ENCODE assay signal across 18 cellular contexts in genomic region chr19:43739836-43740235, GRCh38. TPM values are rescaled to one million over a fixed set of nuclear protein-coding genes. Genes with fewer than 3 reads are reported as not detected.
DNase-seq lines count a peak whose midpoint lies in the region; ATAC-seq, FAIRE-seq and TF ChIP-seq lines count a peak whose summit lies in the region.
"Had no signal": no experiment of that assay in that cellular context is flagged by ENCODE, and none has a peak within 500 bp of the region (broad histone marks: within the 10 kb centered on the region; RNA-seq: fewer than 3 reads in every experiment).

No MANE protein-coding gene starts in this region.

- no peak for TF ChIP-seq RAD21 in HCT116 (IDR thresholded peaks at IDR 0.05; ENCODE audit: low read depth)

- dilution Hi-C loops in keratinocyte (cut with MboI; ENCODE audit: extremely low pct_ligation_motif_present, low sequenced_read_pairs), result no loop called here

- H3K4me3 ChIP-seq in HCT116 (replicated peaks in 1 of 2; ENCODE audit: low read depth in 1 of 2, low read length in 2 of 2) (no peak overlapping the region), RWPE2 (ENCODE audit: severe bottlenecking) (no peak overlapping the region), keratinocyte (ENCODE audit: control insufficient read depth in 2 of 3, extremely low read depth in 1 of 3, insufficient read depth in 2 of 3, low read depth in 1 of 3, low read length in 3 of 3) (peak overlapping the region in 2 of 3 experiments; percentile 43 to 56), spleen (no peak overlapping the region), gastroesophageal sphincter (no peak overlapping the region)
- H3K4me3 ChIP-seq: dorsolateral prefrontal cortex, lung had no signal

- H3K4me2 ChIP-seq in HCT116 (ENCODE audit: low read length), result peak overlapping the region; percentile 11
- peak overlapping the region; percentile 84 for H3K4me2 ChIP-seq in keratinocyte (ENCODE audit: control insufficient read depth, extremely low read depth, insufficient read depth, low read depth, low read length)
- H3K4me2 ChIP-seq: KMS-11 had no signal

- DNase-seq in HCT116 (ENCODE audit: low read depth, low spot score), result no peak
- DNase-seq in RWPE2 (ENCODE audit: low spot score), result no peak
- DNase-seq in keratinocyte (ENCODE audit: low read depth, low spot score), result no peak
- DNase-seq in spleen, result no peak
- no peak for DNase-seq in HK-2 (ENCODE audit: unreplicated experiment)
- DNase-seq: C1 segment of cervical spinal cord; DND-41; dorsolateral prefrontal cortex; NCI-H1694; stimulated activated naive B cell treated with anti-CD40 and anti-IgM and Interleukin-4, amounts not matched to agents 10 μg/mL and 1 μg/mL and 100 μg/mL, for 72 hours had no signal

- H3K9ac ChIP-seq in HCT116 (ENCODE audit: low read length), result peak overlapping the region; percentile 49
- peak overlapping the region; percentile 75 for H3K9ac ChIP-seq in keratinocyte (ENCODE audit: control insufficient read depth, extremely low read depth, insufficient read depth, low read length)
- H3K9ac ChIP-seq: KMS-11 had no signal

- peak; percentile 57; the same call in 1 of the 2 replicates for ATAC-seq in HCT116
- peak; percentile 95 for ATAC-seq in RWPE2 (ENCODE audit: low read depth)
- no peak for ATAC-seq in GM21367 (IDR thresholded peaks at IDR 0.05; ENCODE audit: unreplicated experiment)
- ATAC-seq in gastroesophageal sphincter, result no peak
- ATAC-seq: stimulated activated naive B cell treated with anti-CD40 and anti-IgM and Interleukin-4, amounts not matched to agents 10 μg/mL and 1 μg/mL and 100 μg/mL, for 72 hours had no signal

- H4K20me1 ChIP-seq in HCT116 (ENCODE audit: insufficient read depth), result no peaks in the 10 kb centered on the region
- no peaks in the 10 kb centered on the region for H4K20me1 ChIP-seq in keratinocyte (ENCODE audit: control insufficient read depth, extremely low read depth, insufficient read depth, low read length)

- 71 to 80% (median 75%) methylated on average over 8 of the region's 8 CpGs for WGBS in spleen, 5 donors
- whole genome bisulfite sequencing in gastroesophageal sphincter (ENCODE audit: low coverage in 1 of 2), 2 donors, result 40 to 71% methylated on average over 1 to 8 of the region's 8 CpGs

- H3K79me2 ChIP-seq in HCT116 (ENCODE audit: insufficient read depth, low read length) (peaks cover 7% of the 10 kb centered on the region; the same call in 1 of the 2 replicates), keratinocyte (ENCODE audit: control insufficient read depth, insufficient read depth, low read length) (no peaks in the 10 kb centered on the region)

- no TSS peak for BruUV-seq in HCT116 (replicated peaks; lab: Mats Ljungman, UMichigan)

- no peak for TF ChIP-seq EP300 in gastroesophageal sphincter (IDR thresholded peaks at IDR 0.05)

- H2AFZ ChIP-seq in HCT116 (ENCODE audit: low read depth, low read length, poor library complexity, severe bottlenecking) (no peak overlapping the region), keratinocyte (ENCODE audit: control insufficient read depth, low read length) (peak overlapping the region; percentile 75)

- FAIRE-seq in keratinocyte (lab: Jason Lieb, UNC), result peak; percentile 86

- RAD21 ChIA-PET in HCT116 (lab: Charles Lee; ENCODE audit: low non-redundant PET in 1 of 2, low total read pairs in 2 of 2, uncharacterized antibody in 2 of 2, unreplicated experiment in 2 of 2), result no interaction called here

- POLR2A ChIA-PET in HCT116 (lab: Charles Lee), result no interaction called here

- no peaks in the 10 kb centered on the region for H3K9me1 ChIP-seq in keratinocyte (ENCODE audit: control insufficient read depth, extremely low read depth, insufficient read depth, low read length)

- no peak for TF ChIP-seq CTCF in HCT116 (IDR thresholded peaks at IDR 0.05 in 2 of 3, conservative IDR thresholded peaks at IDR 0.05 in 1 of 3; ENCODE audit: borderline replicate concordance in 1 of 3, insufficient read depth in 1 of 3, low read depth in 2 of 3, low read length in 2 of 3)
- TF ChIP-seq CTCF in RWPE2 (IDR thresholded peaks at IDR 0.05; ENCODE audit: poor library complexity, severe bottlenecking), result no peak
- no peak for TF ChIP-seq CTCF in keratinocyte (optimal IDR thresholded peaks at IDR 0.05 in 1 of 3, IDR thresholded peaks at IDR 0.05 in 1 of 3, conservative IDR thresholded peaks at IDR 0.05 in 1 of 3; ENCODE audit: extremely low read depth in 1 of 3, insufficient read depth in 2 of 3, low read length in 3 of 3)
- TF ChIP-seq CTCF in spleen (IDR thresholded peaks at IDR 0.05 in 8 of 11, conservative IDR thresholded peaks at IDR 0.05 in 3 of 11), result no peak
- no peak for TF ChIP-seq CTCF in gastroesophageal sphincter (IDR thresholded peaks at IDR 0.05)

- TF ChIP-seq POLR2A in HCT116 (IDR thresholded peaks at IDR 0.05; ENCODE audit: borderline replicate concordance, extremely low read depth, insufficient read depth, insufficient read length) (no peak), spleen (IDR thresholded peaks at IDR 0.05) (no peak), gastroesophageal sphincter (IDR thresholded peaks at IDR 0.05) (no peak)

- H3K36me3 ChIP-seq in HCT116 (ENCODE audit: control insufficient read depth in 1 of 2, insufficient read depth in 2 of 2, low read length in 2 of 2) (peaks cover 42 to 68% of the 10 kb centered on the region in 2 experiments), RWPE2 (ENCODE audit: low read depth) (peaks cover 89% of the 10 kb centered on the region), keratinocyte (ENCODE audit: control insufficient read depth in 2 of 2, extremely low read depth in 1 of 2, insufficient read depth in 2 of 2, low read length in 2 of 2) (peaks cover 47 to 60% of the 10 kb centered on the region in 2 experiments), spleen (peaks cover 5 to 100% (median 90%) of the 10 kb centered on the region in 6 donors), gastroesophageal sphincter (peaks cover 0 to 98% of the 10 kb centered on the region in 2 donors)

- H3K9me3 ChIP-seq in HCT116 (ENCODE audit: control insufficient read depth in 1 of 2, insufficient read depth in 1 of 2, low read depth in 1 of 2, low read length in 2 of 2), result no peaks in the 10 kb centered on the region
- no peaks in the 10 kb centered on the region for H3K9me3 ChIP-seq in RWPE2 (ENCODE audit: severe bottlenecking)
- no peaks in the 10 kb centered on the region for H3K9me3 ChIP-seq in keratinocyte (ENCODE audit: control insufficient read depth, low read depth, low read length)
- H3K9me3 ChIP-seq in spleen, result no peaks in the 10 kb centered on the region
- H3K9me3 ChIP-seq in gastroesophageal sphincter, result no peaks in the 10 kb centered on the region
- H3K9me3 ChIP-seq: neutrophil had no signal

- no peaks in the 10 kb centered on the region for H3K9me2 ChIP-seq in HCT116 (ENCODE audit: insufficient read depth)

- H3K27me3 ChIP-seq in HCT116 (ENCODE audit: insufficient read depth, low read length), result no peaks in the 10 kb centered on the region
- H3K27me3 ChIP-seq in RWPE2 (ENCODE audit: insufficient read depth, poor library complexity, severe bottlenecking), result no peaks in the 10 kb centered on the region
- H3K27me3 ChIP-seq in keratinocyte (ENCODE audit: control insufficient read depth, extremely low read depth, insufficient read depth, low read length), result no peaks in the 10 kb centered on the region
- H3K27me3 ChIP-seq in spleen (replicated peaks in 1 of 7), result no peaks in the 10 kb centered on the region
- no peaks in the 10 kb centered on the region for H3K27me3 ChIP-seq in gastroesophageal sphincter
- H3K27me3 ChIP-seq: dorsolateral prefrontal cortex, neutrophil had no signal

- H3K27ac ChIP-seq in HCT116 (ENCODE audit: low read depth, low read length), result peak overlapping the region; percentile 43
- H3K27ac ChIP-seq in RWPE2 (ENCODE audit: poor library complexity, severe bottlenecking), result peak overlapping the region; percentile 74
- H3K27ac ChIP-seq in keratinocyte (ENCODE audit: control insufficient read depth, insufficient read depth, low read length), result peak overlapping the region; percentile 76
- peak overlapping the region; percentile 21 to 75 (median 66) for H3K27ac ChIP-seq in spleen
- peak overlapping the region in 2 of 4 donors; percentile 7 to 32 for H3K27ac ChIP-seq in gastroesophageal sphincter
- H3K27ac ChIP-seq: dorsolateral prefrontal cortex, KMS-11, neutrophil had no signal

- intact Hi-C loops in HCT116 (cut with micrococcal nuclease), result no loop called here
- intact Hi-C loops in spleen (cut with DNase I; ENCODE audit: low total_unique reads), result no loop called here

- CTCF ChIA-PET in HCT116 (lab: Charles Lee), result interaction anchor here (1.1 kb wide), 1 partner anchor 69 kb away, joined by 4 read pairs; no protein-coding TSS in a partner anchor

- H3K4me1 ChIP-seq in HCT116 (ENCODE audit: control insufficient read depth in 1 of 2, insufficient read depth in 2 of 2, low read length in 2 of 2) (peaks cover 20 to 26% of the 10 kb centered on the region in 2 experiments), RWPE2 (ENCODE audit: insufficient read depth, poor library complexity, severe bottlenecking) (peaks cover 11% of the 10 kb centered on the region), keratinocyte (ENCODE audit: control insufficient read depth, extremely low read depth, insufficient read depth, low read length) (peaks cover 19% of the 10 kb centered on the region), spleen (peaks cover 0 to 37% (median 18%) of the 10 kb centered on the region in 6 donors), gastroesophageal sphincter (peaks cover 0 to 8% (median 0%) of the 10 kb centered on the region in 3 donors)

RNA-seq across cellular contexts. Expression of gene SMG9, which starts 14.9 kb away (rescaled TPM):
- total RNA-seq in HCT116 (2021; ENCODE audit: unreplicated experiment) (80.2 TPM), spleen (10 to 100 TPM; 30.9 to 65.9 (median 54.6) TPM), gastroesophageal sphincter (10 to 100 TPM in 3 of 4 donors, 1 to 10 TPM in 1; 8.9 to 25.9 (median 17.9) TPM)
- polyA plus RNA-seq in HCT116 (2012), result 59.4 and 61.6 TPM in 2 replicates
- polyA plus RNA-seq in keratinocyte (12.1 to 15.6 TPM (median 14.8 TPM) in 3 replicates), spleen (10 to 100 TPM; 34.0 to 44.8 (median 44.3) TPM)
- polyA plus RNA-seq in keratinocyte (2011; ENCODE audit: low read depth), result 10.6 TPM
- polyA plus RNA-seq in keratinocyte (2011; cell fraction: cytosol; rRNA removed), result 7.7 and 12.0 TPM in 2 replicates
- polyA plus RNA-seq in keratinocyte (2011; cell fraction: nucleus; rRNA removed), result 53.4 and 59.6 TPM in 2 replicates
- polyA plus RNA-seq in keratinocyte (2012; ENCODE audit: low replicate concordance), result 17.9 and 24.6 TPM in 2 replicates
- polyA minus RNA-seq in keratinocyte, result 11.7 to 17.9 TPM (median 12.4 TPM) in 3 replicates
- 11.9 TPM for polyA minus RNA-seq in keratinocyte (2011; cell fraction: cytosol; rRNA and poly(A)+ RNA removed)
- polyA minus RNA-seq in keratinocyte (2011; cell fraction: nucleus; rRNA and poly(A)+ RNA removed), result 12.8 and 14.0 TPM in 2 replicates

RNA-seq across cellular contexts. Expression of gene IRGC, which starts 24.0 kb away (rescaled TPM):
- not detected for total RNA-seq in HCT116 (2021; ENCODE audit: unreplicated experiment)
- 0.04 TPM in 1 of 2 replicates, not detected in the other for polyA plus RNA-seq in HCT116 (2012)
- not detected in 3 replicates for polyA plus RNA-seq in keratinocyte
- polyA plus RNA-seq in keratinocyte (2011; ENCODE audit: low read depth), result not detected
- not detected in 2 replicates for polyA plus RNA-seq in keratinocyte (2011; cell fraction: cytosol; rRNA removed)
- polyA plus RNA-seq in keratinocyte (2011; cell fraction: nucleus; rRNA removed), result not detected in 2 replicates
- polyA plus RNA-seq in keratinocyte (2012; ENCODE audit: low replicate concordance), result not detected in 2 replicates
- not detected in 3 replicates for polyA minus RNA-seq in keratinocyte
- not detected for polyA minus RNA-seq in keratinocyte (2011; cell fraction: cytosol; rRNA and poly(A)+ RNA removed)
- not detected in 2 replicates for polyA minus RNA-seq in keratinocyte (2011; cell fraction: nucleus; rRNA and poly(A)+ RNA removed)
- total RNA-seq in spleen, result not detected
- not detected for polyA plus RNA-seq in spleen
- total RNA-seq in gastroesophageal sphincter, result not detected
- total RNA-seq: dorsolateral prefrontal cortex, fibroblast of villous mesenchyme, lung, NCI-H460, WTC11 had no signal
- polyA plus RNA-seq: lung had no signal

RNA-seq across cellular contexts. Expression of gene KCNN4, which starts 40.9 kb away (rescaled TPM):
- total RNA-seq in HCT116 (2021; ENCODE audit: unreplicated experiment) (72.9 TPM), spleen (10 to 100 TPM; 14.3 to 24.2 (median 21.3) TPM), gastroesophageal sphincter (1 to 10 TPM; 1.8 to 7.1 (median 3.4) TPM)
- polyA plus RNA-seq in HCT116 (2012), result 91.1 and 104 TPM in 2 replicates
- polyA plus RNA-seq in keratinocyte (9.8 to 15.5 TPM (median 10.5 TPM) in 3 replicates), spleen (10 to 100 TPM; 25.3 to 77.6 (median 56.1) TPM)
- polyA plus RNA-seq in keratinocyte (2011; ENCODE audit: low read depth), result 2.8 TPM
- polyA plus RNA-seq in keratinocyte (2011; cell fraction: cytosol; rRNA removed), result 3.3 and 4.6 TPM in 2 replicates
- polyA plus RNA-seq in keratinocyte (2011; cell fraction: nucleus; rRNA removed), result 20.7 and 21.0 TPM in 2 replicates
- 5.6 and 14.8 TPM in 2 replicates for polyA plus RNA-seq in keratinocyte (2012; ENCODE audit: low replicate concordance)
- polyA minus RNA-seq in keratinocyte, result 7.9 to 28.6 TPM (median 10.3 TPM) in 3 replicates
- 11.3 TPM for polyA minus RNA-seq in keratinocyte (2011; cell fraction: cytosol; rRNA and poly(A)+ RNA removed)
- 11.3 and 11.5 TPM in 2 replicates for polyA minus RNA-seq in keratinocyte (2011; cell fraction: nucleus; rRNA and poly(A)+ RNA removed)

Comparison
In these comparisons a context has a peak if more than half of its experiments do, and no peak if none do; other contexts are left out.
1. ATAC-seq: peak in HCT116 (single experiment) and RWPE2 (single experiment); none in GM21367 (single experiment) and gastroesophageal sphincter (single experiment).
2. H3K4me3 ChIP-seq: peak in keratinocyte (2 of 3); none in HCT116 (0 of 2), RWPE2 (single experiment), spleen (0 of 8) and gastroesophageal sphincter (0 of 2).